ENCODE assay signal across 8 cellular contexts in genomic region chr5:176237971-176238644, GRCh38. TPM values are rescaled to one million over a fixed set of nuclear protein-coding genes. Genes with fewer than 3 reads are reported as not detected.
DNase-seq lines count a peak whose midpoint lies in the region; ATAC-seq and TF ChIP-seq lines count a peak whose summit lies in the region.
"Not testable (repeated sequence)": the region's sequence is repeated elsewhere in the genome, so short reads cannot be mapped to it uniquely, and the experiment has no call there.

Gene SIMC1, plus strand, starts transcription at chr5:176238424. Its CDS starts 85 bp downstream, at chr5:176238509.

- DNase-seq in DMS 273 (lab: John Stamatoyannopoulos, UW; ENCODE audit: unreplicated experiment) (peak; percentile 44), SK-MEL-5 (ENCODE audit: low read depth, low spot score) (peak; percentile 1), fibroblast of lung (ENCODE audit: low read depth in 2 of 2) (peak in 1 of 2 donors; percentile 0), natural killer cell (peak; percentile 59)
- DNase-seq in activated T-helper 9 cell treated with anti-CD3 and anti-CD28 coated beads, Interleukin-2, amount 50 U/mL, for 16 hours (ENCODE audit: low read depth) = peak; percentile 46
- peak; percentile 30 for DNase-seq in stimulated activated CD8-positive, alpha-beta memory T cell treated with anti-CD3 and anti-CD28 coated beads, Interleukin-4, amount 100 ng/mL, for 24 hours (ENCODE audit: low read depth)

- not testable (repeated sequence) for H4K20me1 ChIP-seq in fibroblast of lung (ENCODE audit: control insufficient read depth, extremely low read depth, insufficient read depth, low read length)

- H3K27me3 Mint-ChIP-seq in natural killer cell (ENCODE audit: low read depth in 2 of 2) = not testable (repeated sequence)

- intact Hi-C loops in natural killer cell (cut with micrococcal nuclease) = not testable (repeated sequence)

- H3K27ac Mint-ChIP-seq in natural killer cell = peak within 1 kb of the TSS; percentile 63 to 74

- H3K4me3 Mint-ChIP-seq in natural killer cell = peak within 1 kb of the TSS; percentile 74

- not testable (repeated sequence) for H3K27me3 ChIP-seq in fibroblast of lung (ENCODE audit: control insufficient read depth, insufficient read depth, low read length)

- H3K4me2 ChIP-seq in fibroblast of lung (ENCODE audit: extremely low read depth, insufficient read depth, low read length) = not testable (repeated sequence)

- H2AFZ ChIP-seq in fibroblast of lung (ENCODE audit: low read length) = not testable (repeated sequence)

- not testable (repeated sequence) for H3K79me2 ChIP-seq in fibroblast of lung (ENCODE audit: control insufficient read depth, insufficient read depth, low read length)

- H3K27ac ChIP-seq in fibroblast of lung (ENCODE audit: insufficient read depth, low read length) = not testable (repeated sequence)

- H3K36me3 ChIP-seq in fibroblast of lung (ENCODE audit: control insufficient read depth, insufficient read depth, low read length) = not testable (repeated sequence)

- TF ChIP-seq CTCF in fibroblast of lung (conservative IDR thresholded peaks at IDR 0.05 in 1 of 2, IDR thresholded peaks at IDR 0.05 in 1 of 2; ENCODE audit: low read depth in 1 of 2, low read length in 2 of 2); natural killer cell (IDR thresholded peaks at IDR 0.05): not testable (repeated sequence)

- not testable (repeated sequence) for H3K9me3 Mint-ChIP-seq in natural killer cell

- peak within 1 kb of the TSS; percentile 37 for H3K9ac ChIP-seq in fibroblast of lung (ENCODE audit: insufficient read depth, low read length)

- not testable (repeated sequence) for H3K36me3 Mint-ChIP-seq in natural killer cell

- peak within 1 kb of the TSS in 2 of 4 experiments; percentile 14 to 45 for H3K4me3 ChIP-seq in fibroblast of lung (replicated peaks in 1 of 4; ENCODE audit: control extremely low read depth in 1 of 4, insufficient read depth in 1 of 4, low read depth in 3 of 4, low read length in 4 of 4)

- peaks cover 5 to 10% of the 10 kb centered on the region in 2 donors for H3K4me1 Mint-ChIP-seq in natural killer cell

- H3K4me1 ChIP-seq in fibroblast of lung (ENCODE audit: control insufficient read depth, extremely low read depth, insufficient read depth, low read length) = not testable (repeated sequence)

- ATAC-seq in GM21390 (IDR thresholded peaks at IDR 0.05; ENCODE audit: unreplicated experiment) (peak; percentile 78), HG03442 (IDR thresholded peaks at IDR 0.05; ENCODE audit: unreplicated experiment) (peak; percentile 68), natural killer cell (peak; percentile 77 to 87 (median 81))

- in situ Hi-C loops in SK-MEL-5 (cut with HindIII; ENCODE audit: low pct_unique_long_range_greater_than_20kb, low sequenced_read_pairs) = not testable (repeated sequence)

- not testable (repeated sequence) for H3K9me3 ChIP-seq in fibroblast of lung (ENCODE audit: control insufficient read depth, insufficient read depth, low read depth, low read length)

RNA-seq across cellular contexts. Expression of gene SIMC1, which starts in this region (rescaled TPM):
- total RNA-seq in SK-MEL-5 (2014; rRNA removed; shearing (Covaris generic)) = 4.4 and 5.4 TPM in 2 replicates
- 10.1 and 12.5 TPM in 2 replicates for polyA plus RNA-seq in SK-MEL-5 (2015; cell fraction: cytosol; rRNA removed)
- polyA plus RNA-seq in SK-MEL-5 (2015; cell fraction: nucleus; rRNA removed) = 5.6 and 13.5 TPM in 2 replicates
- 4.4 and 4.6 TPM in 2 replicates for total RNA-seq in fibroblast of lung
- 7.9 and 10.1 TPM in 2 replicates for polyA plus RNA-seq in fibroblast of lung
- polyA plus RNA-seq in fibroblast of lung (2012) = 6.9 and 8.8 TPM in 2 replicates
- 10.6 and 21.7 TPM in 2 replicates for polyA minus RNA-seq in fibroblast of lung (ENCODE audit: low replicate concordance)
- 10 to 100 TPM; 19.6 to 30.2 (median 27.8) TPM for total RNA-seq in natural killer cell
